Comparison of ENCODE assay signal across 2 cellular contexts in genomic region chr21:35632711-35633110, GRCh38.
TF ChIP-seq lines count a peak whose summit lies in the region.

No MANE protein-coding gene starts in this region.

TF ChIP-seq in HEK293, 187 proteins besides CTCF, POLR2A, EP300 and RAD21:
- TF ChIP-seq SCRT2 (tag by site-specific recombination; IDR thresholded peaks at IDR 0.05) (peak; percentile 48; the same call in 1 of the 2 replicates), ZFP69B (tag by site-specific recombination; IDR thresholded peaks at IDR 0.05) (no peak)

TF ChIP-seq in IMR-90, 13 proteins besides CTCF, POLR2A, EP300 and RAD21:
- TF ChIP-seq RFX5 (IDR thresholded peaks at IDR 0.05; ENCODE audit: low read depth, low read length) (no peak), FOS (IDR thresholded peaks at IDR 0.05; ENCODE audit: low read depth, low read length) (no peak), CEBPB (IDR thresholded peaks at IDR 0.05; ENCODE audit: low read depth, low read length) (no peak), SMC3 (IDR thresholded peaks at IDR 0.05; ENCODE audit: low read depth, low read length) (no peak), MAFK (IDR thresholded peaks at IDR 0.05; ENCODE audit: low read depth, low read length) (no peak), USF2 (IDR thresholded peaks at IDR 0.05; ENCODE audit: low read depth, low read length) (no peak), MAZ (IDR thresholded peaks at IDR 0.05; ENCODE audit: borderline replicate concordance, low read depth, low read length) (no peak), BHLHE40 (IDR thresholded peaks at IDR 0.05; ENCODE audit: low read depth, low read length) (no peak), MXI1 (IDR thresholded peaks at IDR 0.05; ENCODE audit: borderline replicate concordance, low read depth, low read length) (no peak), ELK1 (IDR thresholded peaks at IDR 0.05; ENCODE audit: borderline replicate concordance, low read depth, low read length) (no peak), RCOR1 (IDR thresholded peaks at IDR 0.05; ENCODE audit: insufficient replicate concordance, low read length) (no peak), CHD1 (IDR thresholded peaks at IDR 0.05; ENCODE audit: low read depth, low read length) (no peak), NFE2L2 (IDR thresholded peaks at IDR 0.05; ENCODE audit: low read depth, low read length) (no peak)
TF ChIP-seq in IMR-90: peak in this region for 0.
